In the genomic region with DNA sequence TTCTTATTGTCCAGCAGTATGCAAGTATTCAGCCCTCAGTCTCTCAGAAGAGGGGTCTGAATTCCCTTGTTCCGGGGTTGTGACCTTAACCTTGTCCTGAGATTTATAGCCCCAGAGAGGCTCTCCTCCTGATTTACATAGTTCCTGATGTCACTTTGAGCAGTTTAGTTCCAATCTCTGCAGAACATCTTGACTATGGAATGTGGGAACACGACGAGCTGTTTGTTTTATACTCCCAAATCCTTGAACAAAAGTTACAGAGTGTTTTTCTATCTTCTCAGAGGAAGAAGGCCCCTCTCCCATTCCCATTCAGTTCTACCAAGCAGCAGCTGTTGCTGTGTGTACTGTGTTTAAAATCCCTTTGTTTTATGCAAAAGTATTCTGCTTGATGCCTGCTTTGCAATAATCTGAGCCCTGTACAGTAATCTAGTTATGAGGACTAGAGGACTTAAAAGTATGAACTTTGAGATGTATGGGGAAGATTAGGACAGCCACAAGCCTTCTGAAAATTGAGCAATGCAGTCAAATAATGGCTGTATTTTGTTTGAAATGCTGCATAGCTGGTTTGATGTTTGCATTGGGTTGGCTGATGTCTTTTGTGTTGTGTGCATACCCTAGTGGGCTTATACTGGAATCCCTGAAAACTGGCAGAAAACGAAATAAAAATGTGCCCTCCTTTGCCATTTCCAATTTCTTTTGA, we compare ENCODE assay signal across 1 cellular context.
TF ChIP-seq lines count a peak whose summit lies in the region.

No MANE protein-coding gene starts in this region.

TF ChIP-seq in HepG2, 621 proteins besides CTCF, POLR2A, EP300 and RAD21 (continued from another document):
- TF ChIP-seq ZNF615 (CRISPR knock-in tag; IDR thresholded peaks at IDR 0.05; ENCODE audit: borderline replicate concordance) (no peak), ZNF30 (CRISPR knock-in tag; IDR thresholded peaks at IDR 0.05) (no peak), RARA (CRISPR knock-in tag; IDR thresholded peaks at IDR 0.05) (0 out of 2 replicates have a peak, but pooled peaks have one; percentile 17), HNRNPK (IDR thresholded peaks at IDR 0.05; ENCODE audit: low read depth, low read length, poor library complexity, severe bottlenecking) (no peak), ZNF20 (CRISPR knock-in tag; IDR thresholded peaks at IDR 0.05) (no peak), USF2 (IDR thresholded peaks at IDR 0.05; ENCODE audit: low read depth, low read length) (no peak), USF2 (CRISPR knock-in tag; IDR thresholded peaks at IDR 0.05; ENCODE audit: borderline replicate concordance) (no peak), HMG20A (CRISPR knock-in tag; IDR thresholded peaks at IDR 0.05; ENCODE audit: borderline replicate concordance) (peak; percentile 51; the same call in 1 of the 2 replicates), ZMYM2 (CRISPR knock-in tag; IDR thresholded peaks at IDR 0.05) (no peak)
